ENCODE assay signal across 17 cellular contexts in genomic region chr5:32290922-32291321, GRCh38. TPM values are rescaled to one million over a fixed set of nuclear protein-coding genes. Genes with fewer than 3 reads are reported as not detected.
DNase-seq lines count a peak whose midpoint lies in the region; ATAC-seq, FAIRE-seq and TF ChIP-seq lines count a peak whose summit lies in the region.
"Had no signal": no experiment of that assay in that cellular context is flagged by ENCODE, and none has a peak within 500 bp of the region (broad histone marks: within the 10 kb centered on the region; RNA-seq: fewer than 3 reads in every experiment).

No MANE protein-coding gene starts in this region.

- ATAC-seq in GM18520 (IDR thresholded peaks at IDR 0.05; ENCODE audit: unreplicated experiment) (peak; percentile 76), GM21619 (IDR thresholded peaks at IDR 0.05; ENCODE audit: unreplicated experiment) (peak; percentile 77), HG03378 (IDR thresholded peaks at IDR 0.05; ENCODE audit: unreplicated experiment) (peak; percentile 83)
- ATAC-seq: WTC11 had no signal

- no peak overlapping the region for H3K4me3 ChIP-seq in left ventricle myocardium inferior
- H3K4me3 ChIP-seq: esophagus muscularis mucosa, SK-N-MC, skin epidermis, suprapubic skin had no signal

- no peaks in the 10 kb centered on the region for H3K9me3 ChIP-seq in left ventricle myocardium inferior (replicated peaks)
- H3K9me3 ChIP-seq: esophagus muscularis mucosa, neutrophil, suprapubic skin had no signal

- TF ChIP-seq CTCF in left ventricle myocardium inferior (IDR thresholded peaks at IDR 0.05; ENCODE audit: borderline replicate concordance), result no peak

- intact Hi-C loops in left ventricle myocardium inferior (cut with micrococcal nuclease), result no loop called here

- H3K4me1 ChIP-seq in left ventricle myocardium inferior, result peaks cover 48% of the 10 kb centered on the region
- H3K4me1 ChIP-seq: suprapubic skin had no signal

- no peak for FAIRE-seq in RCC 7860 (lab: Jason Lieb, UNC)
- FAIRE-seq: G401.6 had no signal

- no peak overlapping the region for H3K27ac ChIP-seq in left ventricle myocardium inferior (replicated peaks)
- H3K27ac ChIP-seq: esophagus muscularis mucosa, neutrophil, SK-N-MC, skin epidermis, suprapubic skin had no signal

- DNase-seq in kidney tubule cell (ENCODE audit: low spot score), result peak; percentile 46
- no peak for DNase-seq in activated CD8-positive, alpha-beta memory T cell treated with anti-CD3 and anti-CD28 coated beads for 24 hours
- no peak for DNase-seq in activated CD4-positive, alpha-beta T cell treated with anti-CD3 and anti-CD28 coated beads, Interleukin-2, amount 50 U/mL, for 1 hour
- no peak for DNase-seq in left ventricle myocardium inferior
- DNase-seq in RCC 7860 (ENCODE audit: low spot score), result no peak
- DNase-seq: H9, NCI-H2081 had no signal

- H3K36me3 ChIP-seq in left ventricle myocardium inferior, result peaks cover 14% of the 10 kb centered on the region
- H3K36me3 ChIP-seq: neutrophil had no signal

- H3K27me3 ChIP-seq in left ventricle myocardium inferior (ENCODE audit: low read depth), result no peaks in the 10 kb centered on the region
- H3K27me3 ChIP-seq: esophagus muscularis mucosa, neutrophil, suprapubic skin had no signal

RNA-seq across cellular contexts. Expression of gene MTMR12, which starts 21.8 kb away (rescaled TPM):
- 13.8 TPM for total RNA-seq in left ventricle myocardium inferior
